Comparison of ENCODE assay signal across 8 cellular contexts in the genomic region with DNA sequence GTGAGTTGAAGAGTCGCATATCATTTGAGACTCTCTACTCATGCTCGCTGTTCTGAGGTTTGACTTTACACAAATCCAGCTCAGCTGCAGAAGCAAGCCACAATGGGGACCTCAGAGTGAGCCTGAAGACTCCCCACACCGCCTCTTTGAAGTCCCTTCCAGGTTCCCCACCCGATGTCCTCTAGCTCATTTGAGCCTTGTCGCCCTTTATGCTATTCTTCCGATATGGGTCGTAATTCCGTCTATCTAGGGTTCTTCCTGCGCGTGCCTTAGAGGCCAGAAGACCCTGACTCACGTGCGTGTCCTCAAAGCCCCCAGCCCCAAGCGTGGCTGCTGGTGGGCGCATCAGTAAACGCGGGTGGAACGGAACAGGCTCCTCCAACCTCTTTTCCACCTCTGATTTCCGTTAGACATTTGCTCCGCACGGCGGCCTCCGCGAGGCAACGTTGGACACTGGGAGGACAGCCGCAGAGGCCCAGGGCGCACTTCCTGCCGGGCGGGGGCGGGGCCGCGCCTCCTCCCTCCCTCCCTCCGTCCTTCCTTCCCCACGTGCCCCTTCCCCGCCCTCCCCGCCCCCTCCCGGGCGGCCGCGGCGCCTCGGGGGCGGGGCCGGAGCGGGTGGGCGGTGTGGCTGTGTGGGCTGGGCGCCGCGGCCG. TPM values are rescaled to one million over a fixed set of nuclear protein-coding genes. Genes with fewer than 3 reads are reported as not detected.
DNase-seq lines count a peak whose midpoint lies in the region; ATAC-seq and TF ChIP-seq lines count a peak whose summit lies in the region.

A gene with protein sequence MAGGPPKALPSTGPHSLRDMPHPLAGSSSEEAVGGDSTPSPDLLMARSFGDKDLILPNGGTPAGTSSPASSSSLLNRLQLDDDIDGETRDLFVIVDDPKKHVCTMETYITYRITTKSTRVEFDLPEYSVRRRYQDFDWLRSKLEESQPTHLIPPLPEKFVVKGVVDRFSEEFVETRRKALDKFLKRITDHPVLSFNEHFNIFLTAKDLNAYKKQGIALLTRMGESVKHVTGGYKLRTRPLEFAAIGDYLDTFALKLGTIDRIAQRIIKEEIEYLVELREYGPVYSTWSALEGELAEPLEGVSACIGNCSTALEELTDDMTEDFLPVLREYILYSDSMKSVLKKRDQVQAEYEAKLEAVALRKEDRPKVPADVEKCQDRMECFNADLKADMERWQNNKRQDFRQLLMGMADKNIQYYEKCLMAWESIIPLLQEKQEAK (plus strand): TSS at position 650 of the 656 bp plus-strand sequence. CDS start 242 bp downstream, outside the sequence.

- intact Hi-C loops in IMR-90 (cut with micrococcal nuclease) = loop anchor here (5.0 kb wide), 4 partner anchors 33 to 152 kb away; a partner anchor contains a TSS
- intact Hi-C loops in activated T-helper 2 cell treated with anti-CD3 and anti-CD28 coated beads, Interferon-gamma antibody, Interleukin-2, Interleukin-4, amounts not matched to agents 10 μg/mL and 5 μg/mL and 100 μg/mL, durations not matched to agents 14 hours and 24 hours and 36 hours (cut with micrococcal nuclease) = loop anchor here (1.0 to 10.0 kb wide), 5 partner anchors 21 to 1945 kb away; a partner anchor contains a TSS

- H2BK15ac ChIP-seq in IMR-90 (ENCODE audit: low read depth, low read length) = peak within 1 kb of the TSS; percentile 91

- peak within 1 kb of the TSS; percentile 69 for H3K56ac ChIP-seq in IMR-90 (ENCODE audit: extremely low read depth, insufficient read depth, low read length)

- peak; percentile 75 for TF ChIP-seq POLR2A in IMR-90 (IDR thresholded peaks at IDR 0.05; ENCODE audit: low read depth, low read length)

- H3K4me3 ChIP-seq in IMR-90 (ENCODE audit: insufficient read depth, low read depth, low read length) = peak within 1 kb of the TSS; percentile 89
- H3K4me3 ChIP-seq in fibroblast of mammary gland (ENCODE audit: control insufficient read depth, low read depth, low read length) = peak within 1 kb of the TSS; percentile 77

- peak within 1 kb of the TSS; percentile 97 to 98 for H4K8ac ChIP-seq in IMR-90 (ENCODE audit: low read depth in 2 of 2, low read length in 2 of 2)

- H4K5ac ChIP-seq in IMR-90 (ENCODE audit: low read depth, low read length) = peak within 1 kb of the TSS; percentile 96

- ATAC-seq in GM21529 (IDR thresholded peaks at IDR 0.05; ENCODE audit: unreplicated experiment) (peak; percentile 72), IMR-90 (ENCODE audit: low read depth) (peak; percentile 87)
- peak; percentile 67 to 73 for ATAC-seq in naive thymus-derived CD8-positive, alpha-beta T cell
- ATAC-seq in stimulated activated naive B cell treated with anti-CD40 and anti-IgM and Interleukin-4, amounts not matched to agents 10 μg/mL and 1 μg/mL and 100 μg/mL, for 72 hours (replicated peaks) = peak; percentile 75 to 82

- H2AK9ac ChIP-seq in IMR-90 (replicated peaks; ENCODE audit: low read depth, low read length, poor library complexity) = peak within 1 kb of the TSS; percentile 97

- peaks cover 22% of the 10 kb centered on the region; the same call in 1 of the 2 replicates for H4K20me1 ChIP-seq in IMR-90 (ENCODE audit: insufficient read depth, low read length)

- H3K27me3 ChIP-seq in IMR-90 (ENCODE audit: control insufficient read depth, insufficient read depth, low read length) = no peaks in the 10 kb centered on the region

- H3K4me2 ChIP-seq in IMR-90 (ENCODE audit: low read depth, low read length) = peak within 1 kb of the TSS; percentile 91

- 4% methylated on average over 12 of the region's 49 CpGs; no CpG with 5 or more reads in 1 of the 2 experiments for WGBS in IMR-90 (ENCODE audit: extremely low coverage in 2 of 2, insufficient read length in 1 of 2), 2 experiments

- H3K4me3 Mint-ChIP-seq in activated T-helper 2 cell treated with anti-CD3 and anti-CD28 coated beads, Interferon-gamma antibody, Interleukin-2, Interleukin-4, amounts not matched to agents 10 μg/mL and 5 μg/mL and 100 μg/mL, durations not matched to agents 14 hours and 24 hours and 36 hours (ENCODE audit: low read depth) = peak within 1 kb of the TSS; percentile 84
- peak within 1 kb of the TSS; percentile 87 to 97 (median 92) for H3K4me3 Mint-ChIP-seq in naive thymus-derived CD8-positive, alpha-beta T cell
- H3K4me3 Mint-ChIP-seq in stimulated activated naive B cell treated with anti-CD40 and anti-IgM and Interleukin-4, amounts not matched to agents 10 μg/mL and 1 μg/mL and 100 μg/mL, for 72 hours = peak within 1 kb of the TSS; percentile 90 to 93

- peak within 1 kb of the TSS; percentile 98 for H3K4ac ChIP-seq in IMR-90 (ENCODE audit: low read depth, low read length)

- H3K23ac ChIP-seq in IMR-90 (ENCODE audit: low read depth, low read length) = peak within 1 kb of the TSS; percentile 98

- peaks cover 6 to 49% of the 10 kb centered on the region in 2 experiments for H3K79me1 ChIP-seq in IMR-90 (ENCODE audit: low read depth in 1 of 2, low read length in 2 of 2)

- H2BK5ac ChIP-seq in IMR-90 (ENCODE audit: low read depth, low read length, poor library complexity, severe bottlenecking) = peak within 1 kb of the TSS; percentile 72

- peak within 1 kb of the TSS; percentile 73 for H3K27ac ChIP-seq in IMR-90 (ENCODE audit: insufficient read depth, low read length)

- H2AK5ac ChIP-seq in IMR-90 (ENCODE audit: low read depth, low read length) = peak within 1 kb of the TSS; percentile 51

- POLR2A ChIA-PET in IMR-90 (lab: Charles Lee; ENCODE audit: unreplicated experiment) = no interaction called here
- POLR2A ChIA-PET in naive thymus-derived CD8-positive, alpha-beta T cell (lab: Charles Lee) = interaction anchor here (1.3 to 3.3 kb wide), 3 partner anchors 32 to 370 kb away, joined by 14 to 18 read pairs (median 17); a partner anchor contains a TSS

- H3K18ac ChIP-seq in IMR-90 (ENCODE audit: low read depth, low read length) = peak within 1 kb of the TSS; percentile 72

- TF ChIP-seq RAD21 in IMR-90 (IDR thresholded peaks at IDR 0.05; ENCODE audit: low read length) = peak; percentile 41

- peak; percentile 42 for DNase-seq in DMS53 treated with DMSO at 0.1 percent for 48 hours (lab: John Stamatoyannopoulos, UW; ENCODE audit: unreplicated experiment)
- peak; percentile 85 for DNase-seq in IMR-90
- DNase-seq in RKO (ENCODE audit: low spot score) = peak; percentile 94
- peak; percentile 79 for DNase-seq in activated T-helper 2 cell treated with anti-CD3 and anti-CD28 coated beads, Interferon-gamma antibody, Interleukin-2, Interleukin-4, amounts not matched to agents 10 μg/mL and 5 μg/mL and 100 μg/mL, durations not matched to agents 14 hours and 24 hours and 36 hours (ENCODE audit: low spot score)
- peak; percentile 81 for DNase-seq in fibroblast of mammary gland (ENCODE audit: low read depth)
- peak; percentile 56 to 87 (median 75) for DNase-seq in naive thymus-derived CD8-positive, alpha-beta T cell
- DNase-seq in stimulated activated naive B cell treated with anti-CD40 and anti-IgM and Interleukin-4, amounts not matched to agents 10 μg/mL and 1 μg/mL and 100 μg/mL, for 72 hours = peak; percentile 75

- no peaks in the 10 kb centered on the region for H3K36me3 Mint-ChIP-seq in activated T-helper 2 cell treated with anti-CD3 and anti-CD28 coated beads, Interferon-gamma antibody, Interleukin-2, Interleukin-4, amounts not matched to agents 10 μg/mL and 5 μg/mL and 100 μg/mL, durations not matched to agents 14 hours and 24 hours and 36 hours (ENCODE audit: low read depth)
- H3K36me3 Mint-ChIP-seq in naive thymus-derived CD8-positive, alpha-beta T cell = no peaks in the 10 kb centered on the region
- no peaks in the 10 kb centered on the region for H3K36me3 Mint-ChIP-seq in stimulated activated naive B cell treated with anti-CD40 and anti-IgM and Interleukin-4, amounts not matched to agents 10 μg/mL and 1 μg/mL and 100 μg/mL, for 72 hours

- peak within 1 kb of the TSS; percentile 53 for H2BK20ac ChIP-seq in IMR-90 (ENCODE audit: low read depth, low read length)

- H2AFZ ChIP-seq in IMR-90 (replicated peaks; ENCODE audit: low read length, poor library complexity) = peak within 1 kb of the TSS; percentile 99

- peaks cover 21% of the 10 kb centered on the region for H3K4me1 ChIP-seq in IMR-90 (ENCODE audit: control insufficient read depth, insufficient read depth, low read length)

- BruUV-seq in IMR-90 (replicated peaks; lab: Mats Ljungman, UMichigan) = no TSS peak

- peak within 1 kb of the TSS; percentile 99 for H3K14ac ChIP-seq in IMR-90 (replicated peaks; ENCODE audit: low read depth, low read length)

- peak within 1 kb of the TSS; percentile 81 for H3K9ac ChIP-seq in IMR-90 (ENCODE audit: low read depth, low read length)

- H3K27ac Mint-ChIP-seq in activated T-helper 2 cell treated with anti-CD3 and anti-CD28 coated beads, Interferon-gamma antibody, Interleukin-2, Interleukin-4, amounts not matched to agents 10 μg/mL and 5 μg/mL and 100 μg/mL, durations not matched to agents 14 hours and 24 hours and 36 hours = peak within 1 kb of the TSS; percentile 86
- H3K27ac Mint-ChIP-seq in naive thymus-derived CD8-positive, alpha-beta T cell = peak within 1 kb of the TSS; percentile 82 to 98 (median 94)
- peak within 1 kb of the TSS; percentile 94 for H3K27ac Mint-ChIP-seq in stimulated activated naive B cell treated with anti-CD40 and anti-IgM and Interleukin-4, amounts not matched to agents 10 μg/mL and 1 μg/mL and 100 μg/mL, for 72 hours

- H4K91ac ChIP-seq in IMR-90 (ENCODE audit: insufficient read depth, low read depth, low read length) = peak within 1 kb of the TSS; percentile 98

- peak within 1 kb of the TSS; percentile 92 for H2BK120ac ChIP-seq in IMR-90 (ENCODE audit: low read depth, low read length)

- peaks cover 25% of the 10 kb centered on the region for H3K9me1 ChIP-seq in IMR-90 (ENCODE audit: insufficient read depth, low read length)

- CTCF ChIA-PET in IMR-90 (lab: Yijun Ruan, JAX) = interaction anchor here (0.6 kb wide), 1 partner anchor 33 kb away, joined by 3 read pairs; no protein-coding TSS in a partner anchor

- H3K9me3 Mint-ChIP-seq in activated T-helper 2 cell treated with anti-CD3 and anti-CD28 coated beads, Interferon-gamma antibody, Interleukin-2, Interleukin-4, amounts not matched to agents 10 μg/mL and 5 μg/mL and 100 μg/mL, durations not matched to agents 14 hours and 24 hours and 36 hours = no peaks in the 10 kb centered on the region
- no peaks in the 10 kb centered on the region for H3K9me3 Mint-ChIP-seq in naive thymus-derived CD8-positive, alpha-beta T cell
- H3K9me3 Mint-ChIP-seq in stimulated activated naive B cell treated with anti-CD40 and anti-IgM and Interleukin-4, amounts not matched to agents 10 μg/mL and 1 μg/mL and 100 μg/mL, for 72 hours = no peaks in the 10 kb centered on the region

- in situ Hi-C loops in IMR-90 (cut with MboI; ENCODE audit: low sequenced_read_pairs) = no loop called here

- no peaks in the 10 kb centered on the region for H3K36me3 ChIP-seq in IMR-90 (ENCODE audit: control insufficient read depth, insufficient read depth, low read length)

- no peaks in the 10 kb centered on the region for H3K9me3 ChIP-seq in IMR-90 (ENCODE audit: control insufficient read depth, insufficient read depth, low read length)

- dilution Hi-C loops in IMR-90 (cut with HindIII; ENCODE audit: low sequenced_read_pairs, unreplicated experiment) = no loop called here

- peaks cover 52% of the 10 kb centered on the region for H3K4me1 Mint-ChIP-seq in activated T-helper 2 cell treated with anti-CD3 and anti-CD28 coated beads, Interferon-gamma antibody, Interleukin-2, Interleukin-4, amounts not matched to agents 10 μg/mL and 5 μg/mL and 100 μg/mL, durations not matched to agents 14 hours and 24 hours and 36 hours (ENCODE audit: low read depth)
- H3K4me1 Mint-ChIP-seq in naive thymus-derived CD8-positive, alpha-beta T cell = peaks cover 41 to 71% (median 64%) of the 10 kb centered on the region in 4 donors
- peaks cover 40 to 70% of the 10 kb centered on the region in 2 donors for H3K4me1 Mint-ChIP-seq in stimulated activated naive B cell treated with anti-CD40 and anti-IgM and Interleukin-4, amounts not matched to agents 10 μg/mL and 1 μg/mL and 100 μg/mL, for 72 hours

- peaks cover 3% of the 10 kb centered on the region for H3K27me3 Mint-ChIP-seq in activated T-helper 2 cell treated with anti-CD3 and anti-CD28 coated beads, Interferon-gamma antibody, Interleukin-2, Interleukin-4, amounts not matched to agents 10 μg/mL and 5 μg/mL and 100 μg/mL, durations not matched to agents 14 hours and 24 hours and 36 hours (ENCODE audit: low read depth)
- no peaks in the 10 kb centered on the region for H3K27me3 Mint-ChIP-seq in naive thymus-derived CD8-positive, alpha-beta T cell
- H3K27me3 Mint-ChIP-seq in stimulated activated naive B cell treated with anti-CD40 and anti-IgM and Interleukin-4, amounts not matched to agents 10 μg/mL and 1 μg/mL and 100 μg/mL, for 72 hours = no peaks in the 10 kb centered on the region

- TF ChIP-seq CTCF in IMR-90 (conservative IDR thresholded peaks at IDR 0.05; ENCODE audit: low read depth, low read length) = no peak; the same call in 1 of the 2 replicates
- TF ChIP-seq CTCF in fibroblast of mammary gland (conservative IDR thresholded peaks at IDR 0.05; ENCODE audit: control insufficient read depth, insufficient read depth, low read depth, low read length) = no peak

RNA-seq across cellular contexts. Expression of the gene that starts here (rescaled TPM):
- 18.8 and 23.6 TPM in 2 replicates for total RNA-seq in IMR-90 (2012; rRNA removed)
- polyA plus RNA-seq in IMR-90 (2012; rRNA removed) = 7.6 and 8.0 TPM in 2 replicates
- polyA plus RNA-seq in IMR-90 (2012; cell fraction: cytosol; rRNA removed) = 2.0 and 2.5 TPM in 2 replicates
- polyA plus RNA-seq in IMR-90 (2012; cell fraction: nucleus; rRNA removed; ENCODE audit: low replicate concordance) = 4.3 and 18.5 TPM in 2 replicates
- 2.4 and 2.8 TPM in 2 replicates for total RNA-seq in activated T-helper 2 cell treated with anti-CD3 and anti-CD28 coated beads, Interferon-gamma antibody, Interleukin-2, Interleukin-4, amounts not matched to agents 10 μg/mL and 5 μg/mL and 100 μg/mL, durations not matched to agents 14 hours and 24 hours and 36 hours
- 10 to 100 TPM; 10.3 to 10.4 TPM for total RNA-seq in naive thymus-derived CD8-positive, alpha-beta T cell
- polyA plus RNA-seq in naive thymus-derived CD8-positive, alpha-beta T cell = 1 to 10 TPM; 1.7 to 3.6 (median 2.2) TPM

Comparison
In these comparisons a context has a peak if more than half of its experiments do, and no peak if none do; other contexts are left out.
1. Peak in every context shown above with its lines: DNase-seq, ATAC-seq, H3K4me3 ChIP-seq and H3K27ac ChIP-seq.
2. DNase-seq: peak in every context shown above with its lines; median percentile 94 in RKO; 85 in IMR-90; 81 in fibroblast of mammary gland; 79 in activated T-helper 2 cell treated with anti-CD3 and anti-CD28 coated beads, Interferon-gamma antibody, Interleukin-2, Interleukin-4, amounts not matched to agents 10 μg/mL and 5 μg/mL and 100 μg/mL, durations not matched to agents 14 hours and 24 hours and 36 hours; 75 in naive thymus-derived CD8-positive, alpha-beta T cell; 75 in stimulated activated naive B cell treated with anti-CD40 and anti-IgM and Interleukin-4, amounts not matched to agents 10 μg/mL and 1 μg/mL and 100 μg/mL, for 72 hours; 42 in DMS53 treated with DMSO at 0.1 percent for 48 hours.